ENCODE assay signal across 8 cellular contexts in genomic region chr5:172983542-172984243, GRCh38. TPM values are rescaled to one million over a fixed set of nuclear protein-coding genes. Genes with fewer than 3 reads are reported as not detected.
DNase-seq lines count a peak whose midpoint lies in the region; ATAC-seq and TF ChIP-seq lines count a peak whose summit lies in the region.

Gene ATP6V0E1 (plus strand): TSS chr5:172983771. CDS start chr5:172983861, 90 bp downstream.

- H3K4me3 ChIP-seq in BE2C (ENCODE audit: low read depth, low read length) (peak within 1 kb of the TSS; percentile 86), choroid plexus epithelial cell (ENCODE audit: low read depth, low read length) (peak within 1 kb of the TSS; percentile 99)

- H3K4me1 ChIP-seq in BE2C, result 0 out of 2 replicates have a peak, but pooled peaks cover 3% of the 10 kb centered on the region

- peak; percentile 82 for ATAC-seq in HG03439 (IDR thresholded peaks at IDR 0.05; ENCODE audit: unreplicated experiment)

- H3K9me3 ChIP-seq in BE2C, result no peaks in the 10 kb centered on the region

- no peak for TF ChIP-seq CTCF in BE2C (IDR thresholded peaks at IDR 0.05; ENCODE audit: low read depth, low read length)
- no peak for TF ChIP-seq CTCF in choroid plexus epithelial cell (conservative IDR thresholded peaks at IDR 0.05; ENCODE audit: low read depth, low read length)

- DNase-seq in BE2C (peak; percentile 98), GM19238 (ENCODE audit: insufficient read length, low spot score) (peak; percentile 90), NCI-H524 treated with DMSO at 0.1 percent for 48 hours (lab: John Stamatoyannopoulos, UW) (peak; percentile 36), choroid plexus epithelial cell (ENCODE audit: low read depth) (peak; percentile 93), kidney glomerular epithelial cell (lab: John Stamatoyannopoulos, UW) (peak; percentile 79)
- DNase-seq in activated CD4-positive, alpha-beta T cell treated with anti-CD3 and anti-CD28 coated beads for 4 hours, result peak; percentile 90 to 92
- DNase-seq in stimulated activated CD4-positive, alpha-beta T cell treated with anti-CD3 and anti-CD28 coated beads, Interleukin-1b, Interleukin-23, amount 100 ng/mL, for 1 hour (ENCODE audit: low read depth in 2 of 2), result peak; percentile 75 to 91

- H3K36me3 ChIP-seq in BE2C, result peaks cover 15% of the 10 kb centered on the region

- H3K27me3 ChIP-seq in BE2C, result no peaks in the 10 kb centered on the region

RNA-seq across cellular contexts. Expression of gene ATP6V0E1, which starts in this region (rescaled TPM):
- polyA plus RNA-seq in BE2C (2012; ENCODE audit: insufficient read depth, insufficient read length, low read depth), result 285 TPM

Comparison
In these comparisons a context has a peak if more than half of its experiments do, and no peak if none do; other contexts are left out.
1. Peak in every context shown above with its lines: DNase-seq, ATAC-seq and H3K4me3 ChIP-seq.
2. DNase-seq: peak in every context shown above with its lines; median percentile 98 in BE2C; 93 in choroid plexus epithelial cell; 91 in activated CD4-positive, alpha-beta T cell treated with anti-CD3 and anti-CD28 coated beads for 4 hours; 90 in GM19238; 83 in stimulated activated CD4-positive, alpha-beta T cell treated with anti-CD3 and anti-CD28 coated beads, Interleukin-1b, Interleukin-23, amount 100 ng/mL, for 1 hour; 79 in kidney glomerular epithelial cell; 36 in NCI-H524 treated with DMSO at 0.1 percent for 48 hours.